Comparison of ENCODE assay signal across 20 cellular contexts in genomic region chr5:32303755-32304120, GRCh38. TPM values are rescaled to one million over a fixed set of nuclear protein-coding genes. Genes with fewer than 3 reads are reported as not detected.
DNase-seq lines count a peak whose midpoint lies in the region; ATAC-seq and TF ChIP-seq lines count a peak whose summit lies in the region.
"Had no signal": no experiment of that assay in that cellular context is flagged by ENCODE, and none has a peak within 500 bp of the region (broad histone marks: within the 10 kb centered on the region; RNA-seq: fewer than 3 reads in every experiment).

No MANE protein-coding gene starts in this region.

- POLR2A ChIA-PET in activated CD4-positive, alpha-beta T cell treated with anti-CD3 and anti-CD28 coated beads for 36 hours (lab: Charles Lee) = no interaction called here

- H3K79me2 ChIP-seq in GM23338 (replicated peaks; ENCODE audit: insufficient read depth) (peaks cover 100% of the 10 kb centered on the region), mesendoderm (ENCODE audit: control insufficient read depth, insufficient read depth, low read length) (peaks cover 50% of the 10 kb centered on the region)

- no peak overlapping the region for H3K4me3 Mint-ChIP-seq in activated CD4-positive, alpha-beta T cell treated with anti-CD3 and anti-CD28 coated beads for 36 hours
- H3K4me3 Mint-ChIP-seq in GM23338 = no peak overlapping the region
- H3K4me3 Mint-ChIP-seq in central memory CD8-positive, alpha-beta T cell = no peak overlapping the region
- H3K4me3 Mint-ChIP-seq in stimulated activated memory B cell treated with anti-CD40 and anti-IgM and Interleukin-4, amounts not matched to agents 10 μg/mL and 1 μg/mL and 100 μg/mL, for 72 hours = no peak overlapping the region
- H3K4me3 Mint-ChIP-seq: CD4-positive, alpha-beta memory T cell had no signal

- H2AFZ ChIP-seq in GM23338 = no peak overlapping the region

- H3K4me2 ChIP-seq in GM23338 = peak overlapping the region; percentile 37; the same call in 1 of the 2 replicates
- H3K4me2 ChIP-seq in mesendoderm (ENCODE audit: low read length) = no peak overlapping the region
- H3K4me2 ChIP-seq: KMS-11 had no signal

- no peaks in the 10 kb centered on the region for H3K27me3 ChIP-seq in GM23338 (ENCODE audit: insufficient read depth)
- H3K27me3 ChIP-seq in muscle layer of duodenum (ENCODE audit: low read depth, low read length) = no peaks in the 10 kb centered on the region
- H3K27me3 ChIP-seq in mesendoderm (ENCODE audit: insufficient read depth, low read length, poor library complexity) = no peaks in the 10 kb centered on the region
- H3K27me3 ChIP-seq: BLaER1 treated with 17β-estradiol and CSF1 and Interleukin-3, amounts not matched to agents 10 nM and 100 nM had no signal

- H3K23ac ChIP-seq in mesendoderm (ENCODE audit: low read length) = no peak overlapping the region

- no peak overlapping the region for H3K18ac ChIP-seq in mesendoderm (ENCODE audit: low read length)

- CTCF ChIA-PET in activated CD4-positive, alpha-beta T cell treated with anti-CD3 and anti-CD28 coated beads for 36 hours (lab: Charles Lee) = interaction anchor here (1.0 kb wide), 1 partner anchor 309 kb away, joined by 3 read pairs; no protein-coding TSS in a partner anchor

- H3K9me2 ChIP-seq in GM23338 (ENCODE audit: insufficient read depth) = no peaks in the 10 kb centered on the region

- no peak overlapping the region for H2BK5ac ChIP-seq in mesendoderm (ENCODE audit: low read length)

- H4K8ac ChIP-seq in mesendoderm (ENCODE audit: low read depth, low read length) = no peak overlapping the region

- H3K9ac ChIP-seq in mesendoderm (ENCODE audit: low read length) = no peak overlapping the region
- H3K9ac ChIP-seq: BLaER1 treated with 17β-estradiol and CSF1 and Interleukin-3, amounts not matched to agents 10 nM and 100 nM; KMS-11 had no signal

- H3K36me3 ChIP-seq in GM23338 (ENCODE audit: insufficient read depth) (no peaks in the 10 kb centered on the region), muscle layer of duodenum (ENCODE audit: control insufficient read depth in 1 of 2, insufficient read depth in 2 of 2, low read length in 2 of 2) (no peaks in the 10 kb centered on the region), mesendoderm (ENCODE audit: control insufficient read depth, insufficient read depth, low read length) (no peaks in the 10 kb centered on the region)

- peaks cover 22% of the 10 kb centered on the region for H3K79me1 ChIP-seq in mesendoderm (ENCODE audit: low read length)

- H3F3A ChIP-seq in GM23338 (replicated peaks; ENCODE audit: low read depth) = no peaks in the 10 kb centered on the region

- H3K56ac ChIP-seq in mesendoderm (ENCODE audit: low read length) = no peak overlapping the region

- peaks cover 8% of the 10 kb centered on the region for H3K36me3 Mint-ChIP-seq in activated CD4-positive, alpha-beta T cell treated with anti-CD3 and anti-CD28 coated beads for 36 hours (ENCODE audit: low read depth)
- peaks cover under 1% of the 10 kb centered on the region; the same call in 2 of the 3 replicates for H3K36me3 Mint-ChIP-seq in GM23338 (ENCODE audit: low read depth)
- H3K36me3 Mint-ChIP-seq in central memory CD8-positive, alpha-beta T cell (ENCODE audit: insufficient read depth) = peaks cover 13% of the 10 kb centered on the region
- peaks cover 28% of the 10 kb centered on the region for H3K36me3 Mint-ChIP-seq in stimulated activated memory B cell treated with anti-CD40 and anti-IgM and Interleukin-4, amounts not matched to agents 10 μg/mL and 1 μg/mL and 100 μg/mL, for 72 hours

- H3K27ac ChIP-seq in GM23338 (ENCODE audit: low read depth) (no peak overlapping the region), muscle layer of duodenum (ENCODE audit: low read length) (peak overlapping the region; percentile 53), mesendoderm (ENCODE audit: low read depth, low read length) (no peak overlapping the region)
- H3K27ac ChIP-seq: BLaER1 treated with 17β-estradiol and CSF1 and Interleukin-3, amounts not matched to agents 10 nM and 100 nM; KMS-11 had no signal

- H3K27ac Mint-ChIP-seq in activated CD4-positive, alpha-beta T cell treated with anti-CD3 and anti-CD28 coated beads for 36 hours = no peak overlapping the region
- H3K27ac Mint-ChIP-seq in GM23338 = 0 out of 2 replicates have a peak overlapping the region, but pooled peaks have one; percentile 16
- peak overlapping the region; percentile 67 for H3K27ac Mint-ChIP-seq in central memory CD8-positive, alpha-beta T cell (ENCODE audit: low read depth)
- H3K27ac Mint-ChIP-seq in stimulated activated memory B cell treated with anti-CD40 and anti-IgM and Interleukin-4, amounts not matched to agents 10 μg/mL and 1 μg/mL and 100 μg/mL, for 72 hours = no peak overlapping the region

- H3K4me3 ChIP-seq in GM23338 (no peak overlapping the region), muscle layer of duodenum (ENCODE audit: low read depth in 1 of 2, low read length in 2 of 2) (no peak overlapping the region), mesendoderm (ENCODE audit: low read length) (no peak overlapping the region)
- H3K4me3 ChIP-seq: BLaER1 treated with 17β-estradiol and CSF1 and Interleukin-3, amounts not matched to agents 10 nM and 100 nM had no signal

- no peak overlapping the region for H2BK120ac ChIP-seq in mesendoderm (ENCODE audit: low read depth, low read length)

- peaks cover 63% of the 10 kb centered on the region for H3K4me1 Mint-ChIP-seq in activated CD4-positive, alpha-beta T cell treated with anti-CD3 and anti-CD28 coated beads for 36 hours
- H3K4me1 Mint-ChIP-seq in GM23338 = peaks cover 45% of the 10 kb centered on the region
- peaks cover 63% of the 10 kb centered on the region for H3K4me1 Mint-ChIP-seq in central memory CD8-positive, alpha-beta T cell
- peaks cover 76% of the 10 kb centered on the region for H3K4me1 Mint-ChIP-seq in stimulated activated memory B cell treated with anti-CD40 and anti-IgM and Interleukin-4, amounts not matched to agents 10 μg/mL and 1 μg/mL and 100 μg/mL, for 72 hours

- no peak overlapping the region for H4K5ac ChIP-seq in mesendoderm (ENCODE audit: low read length)

- H2BK15ac ChIP-seq in mesendoderm (replicated peaks; ENCODE audit: low read depth) = no peak overlapping the region

- no peaks in the 10 kb centered on the region for H3K27me3 Mint-ChIP-seq in activated CD4-positive, alpha-beta T cell treated with anti-CD3 and anti-CD28 coated beads for 36 hours
- no peaks in the 10 kb centered on the region for H3K27me3 Mint-ChIP-seq in GM23338 (ENCODE audit: insufficient read depth, low read depth, poor library complexity)
- H3K27me3 Mint-ChIP-seq in central memory CD8-positive, alpha-beta T cell = no peaks in the 10 kb centered on the region
- H3K27me3 Mint-ChIP-seq in stimulated activated memory B cell treated with anti-CD40 and anti-IgM and Interleukin-4, amounts not matched to agents 10 μg/mL and 1 μg/mL and 100 μg/mL, for 72 hours = no peaks in the 10 kb centered on the region
- H3K27me3 Mint-ChIP-seq: CD4-positive, alpha-beta memory T cell had no signal

- H3K9me3 Mint-ChIP-seq in activated CD4-positive, alpha-beta T cell treated with anti-CD3 and anti-CD28 coated beads for 36 hours (ENCODE audit: low read depth) = no peaks in the 10 kb centered on the region
- H3K9me3 Mint-ChIP-seq in GM23338 = no peaks in the 10 kb centered on the region
- H3K9me3 Mint-ChIP-seq in central memory CD8-positive, alpha-beta T cell = no peaks in the 10 kb centered on the region
- no peaks in the 10 kb centered on the region for H3K9me3 Mint-ChIP-seq in stimulated activated memory B cell treated with anti-CD40 and anti-IgM and Interleukin-4, amounts not matched to agents 10 μg/mL and 1 μg/mL and 100 μg/mL, for 72 hours
- H3K9me3 Mint-ChIP-seq: CD4-positive, alpha-beta memory T cell had no signal

- no CpG with 5 or more reads among the region's 6 CpGs for WGBS in mesendoderm (ENCODE audit: extremely low coverage, insufficient coverage, low lambda C conversion rate)

- no peak for TF ChIP-seq CTCF in GM23338 (conservative IDR thresholded peaks at IDR 0.05; ENCODE audit: low read depth in 2 of 2)

- peaks cover 52% of the 10 kb centered on the region for H4K20me1 ChIP-seq in GM23338 (replicated peaks; ENCODE audit: insufficient read depth)

- H3K4ac ChIP-seq in mesendoderm (ENCODE audit: low read depth, low read length) = no peak overlapping the region

- DNase-seq in activated CD4-positive, alpha-beta T cell treated with anti-CD3 and anti-CD28 coated beads for 36 hours = no peak
- DNase-seq in activated CD4-positive, alpha-beta T cell treated with anti-CD3 and anti-CD28 coated beads for 4 hours = no peak
- DNase-seq in GM23338 (ENCODE audit: low spot score) (no peak), mesendoderm (no peak), germinal center (ENCODE audit: low spot score) (no peak)
- DNase-seq in central memory CD8-positive, alpha-beta T cell (ENCODE audit: low spot score in 2 of 2) = no peak
- DNase-seq: CD4-positive, alpha-beta memory T cell; DMS153; GOT3; IMR-90; MV-4-11; NCI-H1694 treated with DMSO at 0.1 percent for 48 hours; NCI-H446; NCI-H526; OCI-M1 had no signal

- H3K4me1 ChIP-seq in GM23338 (ENCODE audit: insufficient read depth) = peaks cover 25% of the 10 kb centered on the region
- peaks cover 6 to 26% of the 10 kb centered on the region in 2 donors for H3K4me1 ChIP-seq in muscle layer of duodenum (ENCODE audit: control insufficient read depth in 1 of 2, insufficient read depth in 2 of 2, low read length in 2 of 2)
- H3K4me1 ChIP-seq in mesendoderm (ENCODE audit: control insufficient read depth, low read depth, low read length) = peaks cover 6% of the 10 kb centered on the region

- no peak overlapping the region for H2AK5ac ChIP-seq in mesendoderm (ENCODE audit: low read length)

- H3K9me3 ChIP-seq in muscle layer of duodenum (ENCODE audit: control insufficient read depth in 1 of 2, low read length in 2 of 2) = no peaks in the 10 kb centered on the region

- intact Hi-C loops in activated CD4-positive, alpha-beta T cell treated with anti-CD3 and anti-CD28 coated beads for 36 hours (cut with DNase I, micrococcal nuclease) = no loop called here

- ATAC-seq in activated CD4-positive, alpha-beta T cell treated with anti-CD3 and anti-CD28 coated beads for 36 hours = peak; percentile 36
- ATAC-seq in GM23338 = peak; percentile 30; the same call in 1 of the 3 replicates
- no peak for ATAC-seq in central memory CD8-positive, alpha-beta T cell (replicated peaks; ENCODE audit: extremely low read depth, poor library complexity, severe bottlenecking)
- no peak for ATAC-seq in stimulated activated memory B cell treated with anti-CD40 and anti-IgM and Interleukin-4, amounts not matched to agents 10 μg/mL and 1 μg/mL and 100 μg/mL, for 72 hours
- ATAC-seq: HCT116 had no signal

TF ChIP-seq in GM23338, 12 proteins besides CTCF, POLR2A, EP300 and RAD21 (continues in another document):
- no peak for TF ChIP-seq CREB1 (CRISPR knock-in tag; IDR thresholded peaks at IDR 0.05; ENCODE audit: low read depth)
- TF ChIP-seq POLR2AphosphoS5 (IDR thresholded peaks at IDR 0.05; ENCODE audit: low read depth) = no peak

RNA-seq across cellular contexts. Expression of gene MTMR12, which starts 9.0 kb away (rescaled TPM):
- total RNA-seq in activated CD4-positive, alpha-beta T cell treated with anti-CD3 and anti-CD28 coated beads for 36 hours = 10 to 100 TPM; 21.6 to 22.8 TPM
- 47.4 and 51.6 TPM in 2 replicates for total RNA-seq in GM23338 (2014; rRNA removed; shearing (Covaris generic))
- 17.7 and 18.3 TPM in 2 replicates for polyA plus RNA-seq in GM23338 (2016; fragmentation: Nextera tagmentation; extraction: Ambion mirVana)
- 20.5 TPM for polyA plus RNA-seq in mesendoderm (2013, experiment 1 of 2)
- polyA plus RNA-seq in mesendoderm (2013, experiment 2 of 2) = 21.3 TPM

Comparison
In these comparisons a context has a peak if more than half of its experiments do, and no peak if none do; other contexts are left out.
1. ATAC-seq: peak in activated CD4-positive, alpha-beta T cell treated with anti-CD3 and anti-CD28 coated beads for 36 hours (single experiment) and GM23338 (single experiment); none in central memory CD8-positive, alpha-beta T cell (single experiment) and stimulated activated memory B cell treated with anti-CD40 and anti-IgM and Interleukin-4, amounts not matched to agents 10 μg/mL and 1 μg/mL and 100 μg/mL, for 72 hours (single experiment).
2. H3K27ac Mint-ChIP-seq: peak in GM23338 (single experiment) and central memory CD8-positive, alpha-beta T cell (single experiment); none in activated CD4-positive, alpha-beta T cell treated with anti-CD3 and anti-CD28 coated beads for 36 hours (single experiment) and stimulated activated memory B cell treated with anti-CD40 and anti-IgM and Interleukin-4, amounts not matched to agents 10 μg/mL and 1 μg/mL and 100 μg/mL, for 72 hours (single experiment).